ENCODE assay signal across 18 cellular contexts in the genomic region with DNA sequence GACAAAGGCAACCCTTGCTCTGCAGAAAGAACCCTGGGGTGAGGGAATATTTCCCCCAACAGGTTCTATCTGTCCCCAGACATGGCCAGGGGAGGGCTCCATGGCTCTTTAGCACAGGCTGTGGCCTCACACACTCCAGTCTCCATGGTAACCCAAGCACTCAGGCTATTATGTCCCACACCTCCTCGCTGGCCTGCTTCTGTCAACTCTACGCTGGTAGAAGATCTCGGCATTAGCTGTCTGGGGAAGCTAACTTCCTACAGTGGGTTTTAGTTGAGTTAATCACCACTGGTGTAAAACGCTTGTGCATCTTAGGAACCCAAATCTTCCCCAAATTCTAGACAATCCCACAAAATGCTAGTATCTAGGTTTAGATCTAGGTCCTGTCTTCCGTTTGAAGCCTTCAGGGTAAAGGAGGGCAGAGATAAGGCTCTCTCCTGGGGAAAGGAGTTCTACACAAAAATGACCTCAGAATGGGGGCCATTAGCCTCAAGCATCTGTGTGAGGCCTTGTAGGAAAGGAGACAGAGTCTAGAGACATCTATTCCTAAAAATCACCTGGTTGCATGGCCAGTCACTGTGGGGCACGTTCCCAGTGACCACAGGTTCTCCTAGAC. TPM values are rescaled to one million over a fixed set of nuclear protein-coding genes. Genes with fewer than 3 reads are reported as not detected.
DNase-seq lines count a peak whose midpoint lies in the region; ATAC-seq and TF ChIP-seq lines count a peak whose summit lies in the region.
"Had no signal": no experiment of that assay in that cellular context is flagged by ENCODE, and none has a peak within 500 bp of the region (broad histone marks: within the 10 kb centered on the region; RNA-seq: fewer than 3 reads in every experiment).

No MANE protein-coding gene starts in this region.

- no peaks in the 10 kb centered on the region for H3K9me3 ChIP-seq in BE2C
- H3K9me3 ChIP-seq in body of pancreas: no peaks in the 10 kb centered on the region
- H3K9me3 ChIP-seq in left lung: no peaks in the 10 kb centered on the region
- H3K9me3 ChIP-seq: SJCRH30, vagina had no signal

- no peak for TF ChIP-seq POLR2A in body of pancreas (IDR thresholded peaks at IDR 0.05)

- ATAC-seq in body of pancreas (no peak), left lung (peak; percentile 51), GM18520 (IDR thresholded peaks at IDR 0.05; ENCODE audit: unreplicated experiment) (no peak)
- ATAC-seq: natural killer cell treated with Interleukin-12 subunit alpha and Interleukin-12 subunit beta and Interleukin-15 and Interleukin-18, amount 100 ng/mL, for 72 hours had no signal

- H3K4me3 ChIP-seq in BE2C (ENCODE audit: low read depth, low read length): no peak overlapping the region
- H3K4me3 ChIP-seq in body of pancreas: no peak overlapping the region
- H3K4me3 ChIP-seq in left lung: no peak overlapping the region
- H3K4me3 ChIP-seq: SJCRH30, vagina had no signal

- H3K27me3 ChIP-seq in BE2C (no peaks in the 10 kb centered on the region), body of pancreas (no peaks in the 10 kb centered on the region), left lung (no peaks in the 10 kb centered on the region)
- H3K27me3 ChIP-seq: SJCRH30, vagina had no signal

- H3K36me3 ChIP-seq in BE2C: no peaks in the 10 kb centered on the region
- no peaks in the 10 kb centered on the region for H3K36me3 ChIP-seq in body of pancreas (replicated peaks in 1 of 2; ENCODE audit: insufficient read depth in 1 of 2, low read depth in 2 of 2)
- H3K36me3 ChIP-seq in left lung: peaks cover 0 to 25% of the 10 kb centered on the region in 2 donors

- no peak for TF ChIP-seq CTCF in BE2C (IDR thresholded peaks at IDR 0.05; ENCODE audit: low read depth, low read length)
- no peak for TF ChIP-seq CTCF in body of pancreas (IDR thresholded peaks at IDR 0.05)
- no peak for TF ChIP-seq CTCF in left lung (IDR thresholded peaks at IDR 0.05)
- no peak for TF ChIP-seq CTCF in GM10248 (IDR thresholded peaks at IDR 0.05; ENCODE audit: control extremely low read depth, extremely low read depth, low read depth, missing control alignments)

- 83 to 92% methylated on average over 6 of the region's 6 CpGs for WGBS in body of pancreas, 2 donors

- H3K4me1 ChIP-seq in BE2C (peaks cover 6% of the 10 kb centered on the region), body of pancreas (peaks cover 15% of the 10 kb centered on the region), left lung (peaks cover 0 to 30% of the 10 kb centered on the region in 2 donors)
- H3K4me1 ChIP-seq: SJCRH30, vagina had no signal

- POLR2A ChIA-PET in GM10248 (lab: Yijun Ruan, JAX): no interaction called here

- H3K27ac ChIP-seq in body of pancreas: no peak overlapping the region
- no peak overlapping the region for H3K27ac ChIP-seq in left lung
- H3K27ac ChIP-seq: SJCRH30, vagina had no signal

- intact Hi-C loops in body of pancreas (cut with DNase I) (no loop called here), left lung (cut with DNase I) (no loop called here)

- DNase-seq in BE2C: peak; percentile 41
- DNase-seq in MV-4-11 (lab: John Stamatoyannopoulos, UW): peak; percentile 26
- DNase-seq in body of pancreas: peak in 3 of 4 donors; percentile 19 to 48 (median 31)
- DNase-seq in left lung: no peak
- DNase-seq in H4 (ENCODE audit: low spot score): no peak
- DNase-seq in GM10248 (ENCODE audit: extremely low spot score): no peak
- no peak for DNase-seq in RPMI8226
- DNase-seq: activated CD8-positive, alpha-beta memory T cell treated with anti-CD3 and anti-CD28 coated beads, Interleukin-2, amount 50 U/mL, for 48 hours; activated naive CD4-positive, alpha-beta T cell treated with anti-CD3 and anti-CD28 coated beads, Interleukin-2, amount 10 ng/mL, durations not matched to agents 7 days and 5 days; HFFc6; mammary epithelial cell; NCI-H2171 treated with DMSO at 0.1 percent for 48 hours; T-helper 9 cell had no signal

- CTCF ChIA-PET in GM10248 (lab: Yijun Ruan, JAX): interaction anchor here (6.8 to 7.6 kb wide), 2 partner anchors 13 to 150 kb away, joined by 46 to 72 read pairs; no protein-coding TSS in a partner anchor

RNA-seq across cellular contexts. Expression of a gene that starts 36.7 kb away (rescaled TPM):
- 0.08 TPM for polyA plus RNA-seq in BE2C (2012; ENCODE audit: insufficient read depth, insufficient read length, low read depth)
- total RNA-seq in body of pancreas: under 1 TPM; 0.78 to 0.99 TPM
- total RNA-seq in left lung: under 1 TPM; 0.20 to 0.45 TPM
- 0.10 TPM in 1 of 2 replicates, not detected in the other for total RNA-seq in H4 (2014; rRNA removed; shearing (Covaris generic))
- total RNA-seq: mammary epithelial cell, MCF 10A had no signal
- polyA plus RNA-seq: mammary epithelial cell had no signal

Comparison
In these comparisons a context has a peak if more than half of its experiments do, and no peak if none do; other contexts are left out.
1. DNase-seq: peak in BE2C (single experiment), MV-4-11 (single experiment) and body of pancreas (3 of 4); none in left lung (0 of 2), H4 (single experiment), GM10248 (single experiment) and RPMI8226 (single experiment).